In the genomic region with DNA sequence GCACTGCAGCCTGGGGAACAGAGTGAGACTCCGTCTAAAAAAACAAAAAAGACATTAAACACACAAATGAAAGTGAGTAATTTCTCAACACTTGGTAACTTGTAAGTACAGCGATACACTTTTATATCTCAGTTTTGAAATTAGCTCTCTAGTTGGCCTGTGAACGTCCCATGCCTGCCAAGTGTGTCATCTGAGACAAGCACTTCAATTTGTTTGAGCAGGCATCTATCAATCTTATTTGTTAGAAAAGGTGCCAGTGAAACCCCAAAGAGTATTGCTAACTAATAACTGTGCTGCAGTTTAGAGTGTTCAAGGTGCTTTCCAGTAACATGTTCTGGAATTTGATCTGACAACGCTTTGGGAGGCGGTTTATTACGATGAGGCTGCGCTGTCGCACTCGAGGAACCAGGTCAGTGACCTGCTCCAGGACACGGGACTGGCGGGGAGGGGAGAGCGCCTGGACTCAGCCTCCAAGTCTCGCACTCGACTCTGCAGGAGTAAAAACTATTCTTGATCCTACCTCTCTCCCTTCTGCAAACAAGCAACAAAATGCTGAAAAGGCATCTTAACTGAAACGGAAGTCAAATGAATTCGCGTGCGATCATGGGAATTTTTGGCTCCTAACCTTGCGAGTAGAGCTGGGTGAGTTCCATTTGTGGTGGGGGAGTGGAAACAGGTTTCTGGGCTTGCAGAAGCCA, we compare ENCODE assay signal across 8 cellular contexts. TPM values are rescaled to one million over a fixed set of nuclear protein-coding genes. Genes with fewer than 3 reads are reported as not detected.
DNase-seq lines count a peak whose midpoint lies in the region; ATAC-seq, FAIRE-seq and TF ChIP-seq lines count a peak whose summit lies in the region.

No MANE protein-coding gene starts in this region.

- peak overlapping the region; percentile 83 for H3K4me3 Mint-ChIP-seq in stimulated activated effector memory CD8-positive, alpha-beta T cell treated with anti-CD3 and anti-CD28 coated beads, Interleukin-12 subunit alpha, Interleukin-12 subunit beta, amount 100 ng/mL, for 72 hours

- peaks cover 16% of the 10 kb centered on the region for H3K36me3 Mint-ChIP-seq in stimulated activated effector memory CD8-positive, alpha-beta T cell treated with anti-CD3 and anti-CD28 coated beads, Interleukin-12 subunit alpha, Interleukin-12 subunit beta, amount 100 ng/mL, for 72 hours

- H3K27ac ChIP-seq in A673 (ENCODE audit: low read depth, low read length, poor library complexity, severe bottlenecking): peak overlapping the region; percentile 71
- H3K27ac ChIP-seq in colonic mucosa: peak overlapping the region; percentile 89
- H3K27ac ChIP-seq in liver (ENCODE audit: low read depth in 1 of 2, low read length in 2 of 2): peak overlapping the region; percentile 74 to 81

- TF ChIP-seq CTCF in A673 (conservative IDR thresholded peaks at IDR 0.05; ENCODE audit: low read depth, low read length) (no peak), colonic mucosa (IDR thresholded peaks at IDR 0.05) (no peak), liver (IDR thresholded peaks at IDR 0.05; ENCODE audit: low read depth, low read length, missing input control) (no peak)

- WGBS in liver: 6% methylated on average over 19 of the region's 19 CpGs

- intact Hi-C loops in A673 (cut with micrococcal nuclease; ENCODE audit: unreplicated experiment): loop anchor here (5.0 to 10.0 kb wide), 4 partner anchors 188 to 280 kb away; no protein-coding TSS in a partner anchor
- intact Hi-C loops in colonic mucosa (cut with DNase I): no loop called here

- H3K9me3 ChIP-seq in A673 (ENCODE audit: low read depth, low read length, poor library complexity, severe bottlenecking) (no peaks in the 10 kb centered on the region), colonic mucosa (no peaks in the 10 kb centered on the region), liver (ENCODE audit: control insufficient read depth in 4 of 4, low read length in 3 of 4) (no peaks in the 10 kb centered on the region)

- in situ Hi-C loops in G401 (cut with HindIII; ENCODE audit: low sequenced_read_pairs): no loop called here

- H3K4me1 ChIP-seq in A673 (ENCODE audit: insufficient read depth, low read length, poor library complexity, severe bottlenecking): peaks cover 18% of the 10 kb centered on the region
- peaks cover 4% of the 10 kb centered on the region for H3K4me1 ChIP-seq in colonic mucosa
- peaks cover 2 to 23% (median 22%) of the 10 kb centered on the region in 4 donors for H3K4me1 ChIP-seq in liver (ENCODE audit: control insufficient read depth in 4 of 4, insufficient read depth in 4 of 4, low read length in 3 of 4)

- peaks cover 20% of the 10 kb centered on the region for H3K4me1 Mint-ChIP-seq in stimulated activated effector memory CD8-positive, alpha-beta T cell treated with anti-CD3 and anti-CD28 coated beads, Interleukin-12 subunit alpha, Interleukin-12 subunit beta, amount 100 ng/mL, for 72 hours

- DNase-seq in A673 (ENCODE audit: low spot score) (peak; percentile 70), GM18507 (ENCODE audit: extremely low spot score, insufficient read length, low read depth) (no peak), RCC 7860 (ENCODE audit: low spot score) (peak; percentile 21), colonic mucosa (peak; percentile 76), G401 (ENCODE audit: low spot score) (no peak)
- DNase-seq in stimulated activated effector memory CD8-positive, alpha-beta T cell treated with anti-CD3 and anti-CD28 coated beads, Interleukin-12 subunit alpha, Interleukin-12 subunit beta, amount 100 ng/mL, for 72 hours (ENCODE audit: low spot score in 2 of 2): peak; percentile 7 to 58

- H3K9ac ChIP-seq in colonic mucosa (ENCODE audit: low read depth in 2 of 2, low read length in 2 of 2) (peak overlapping the region; percentile 79 to 98), liver (ENCODE audit: low read depth in 1 of 2, low read length in 2 of 2) (peak overlapping the region; percentile 13 to 82)

- FAIRE-seq in GM18507 (lab: Jason Lieb, UNC): peak; percentile 5
- no peak for FAIRE-seq in RCC 7860 (lab: Jason Lieb, UNC)

- peak; percentile 11 for ATAC-seq in stimulated activated effector memory CD8-positive, alpha-beta T cell treated with anti-CD3 and anti-CD28 coated beads, Interleukin-12 subunit alpha, Interleukin-12 subunit beta, amount 100 ng/mL, for 72 hours
- no peak for ATAC-seq in GM19035 (IDR thresholded peaks at IDR 0.05; ENCODE audit: unreplicated experiment)

- H3K27me3 ChIP-seq in A673 (replicated peaks; ENCODE audit: insufficient read depth, low read depth, low read length, poor library complexity) (no peaks in the 10 kb centered on the region), colonic mucosa (no peaks in the 10 kb centered on the region), liver (ENCODE audit: control insufficient read depth in 4 of 4, insufficient read depth in 4 of 4, low read length in 3 of 4) (no peaks in the 10 kb centered on the region)

- no peaks in the 10 kb centered on the region for H3K9me3 Mint-ChIP-seq in stimulated activated effector memory CD8-positive, alpha-beta T cell treated with anti-CD3 and anti-CD28 coated beads, Interleukin-12 subunit alpha, Interleukin-12 subunit beta, amount 100 ng/mL, for 72 hours

- H3K36me3 ChIP-seq in A673 (ENCODE audit: insufficient read depth, low read length, poor library complexity, severe bottlenecking) (peaks cover 3% of the 10 kb centered on the region), colonic mucosa (no peaks in the 10 kb centered on the region), liver (ENCODE audit: control insufficient read depth in 4 of 4, insufficient read depth in 3 of 4, low read depth in 1 of 4, low read length in 3 of 4) (no peaks in the 10 kb centered on the region)

- BruUV-seq in A673 (replicated peaks; lab: Mats Ljungman, UMichigan): TSS peak; percentile 63

- peak overlapping the region; percentile 81 for H3K4me3 ChIP-seq in A673 (ENCODE audit: low read depth, low read length, poor library complexity, severe bottlenecking)
- peak overlapping the region; percentile 85 for H3K4me3 ChIP-seq in colonic mucosa
- peak overlapping the region; percentile 68 to 99 (median 81) for H3K4me3 ChIP-seq in liver (ENCODE audit: low read depth in 1 of 3, low read length in 3 of 3)

- H3K27ac Mint-ChIP-seq in stimulated activated effector memory CD8-positive, alpha-beta T cell treated with anti-CD3 and anti-CD28 coated beads, Interleukin-12 subunit alpha, Interleukin-12 subunit beta, amount 100 ng/mL, for 72 hours: peak overlapping the region; percentile 93

- CTCF ChIA-PET in A673 (lab: Charles Lee): no interaction called here

- TF ChIP-seq RAD21 in liver (IDR thresholded peaks at IDR 0.05): peak; percentile 30 to 55

- POLR2A ChIA-PET in A673 (lab: Charles Lee; ENCODE audit: low non-redundant PET): no interaction called here

TF ChIP-seq in liver, 16 proteins besides CTCF, POLR2A, EP300 and RAD21 (continues in another document):
- no peak for TF ChIP-seq EGR1 (IDR thresholded peaks at IDR 0.05; ENCODE audit: low read depth in 2 of 2)
- no peak for TF ChIP-seq TAF1 (conservative IDR thresholded peaks at IDR 0.05)
- TF ChIP-seq FOXA2 (IDR thresholded peaks at IDR 0.05): no peak
- peak; percentile 25 to 68 for TF ChIP-seq HNF4A (conservative IDR thresholded peaks at IDR 0.05)
- TF ChIP-seq ATF3 (IDR thresholded peaks at IDR 0.05): no peak
- TF ChIP-seq, protein P1, sequence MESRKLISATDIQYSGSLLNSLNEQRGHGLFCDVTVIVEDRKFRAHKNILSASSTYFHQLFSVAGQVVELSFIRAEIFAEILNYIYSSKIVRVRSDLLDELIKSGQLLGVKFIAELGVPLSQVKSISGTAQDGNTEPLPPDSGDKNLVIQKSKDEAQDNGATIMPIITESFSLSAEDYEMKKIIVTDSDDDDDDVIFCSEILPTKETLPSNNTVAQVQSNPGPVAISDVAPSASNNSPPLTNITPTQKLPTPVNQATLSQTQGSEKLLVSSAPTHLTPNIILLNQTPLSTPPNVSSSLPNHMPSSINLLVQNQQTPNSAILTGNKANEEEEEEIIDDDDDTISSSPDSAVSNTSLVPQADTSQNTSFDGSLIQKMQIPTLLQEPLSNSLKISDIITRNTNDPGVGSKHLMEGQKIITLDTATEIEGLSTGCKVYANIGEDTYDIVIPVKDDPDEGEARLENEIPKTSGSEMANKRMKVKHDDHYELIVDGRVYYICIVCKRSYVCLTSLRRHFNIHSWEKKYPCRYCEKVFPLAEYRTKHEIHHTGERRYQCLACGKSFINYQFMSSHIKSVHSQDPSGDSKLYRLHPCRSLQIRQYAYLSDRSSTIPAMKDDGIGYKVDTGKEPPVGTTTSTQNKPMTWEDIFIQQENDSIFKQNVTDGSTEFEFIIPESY (IDR thresholded peaks at IDR 0.05): no peak
- TF ChIP-seq FOXA1 (IDR thresholded peaks at IDR 0.05): no peak
- TF ChIP-seq HNF4G (IDR thresholded peaks at IDR 0.05): no peak
- TF ChIP-seq YY1 (IDR thresholded peaks at IDR 0.05): peak; percentile 55
- TF ChIP-seq NR2F2 (IDR thresholded peaks at IDR 0.05): peak; percentile 39
- TF ChIP-seq RXRA (IDR thresholded peaks at IDR 0.05): peak; percentile 93 to 94

RNA-seq across cellular contexts. Expression of gene SPIN1, which starts 1.1 kb away (rescaled TPM):
- total RNA-seq in A673 (2021): 157 and 164 TPM in 2 replicates
- 10 to 100 TPM; 51.4 to 68.0 TPM for total RNA-seq in colonic mucosa
- 10 to 100 TPM; 27.4 to 30.3 TPM for total RNA-seq in liver
- polyA plus RNA-seq in liver: 1 to 10 TPM; 9.0 to 9.9 TPM
- total RNA-seq in G401 (2014; rRNA removed; shearing (Covaris generic)): 63.9 and 84.5 TPM in 2 replicates

Comparison
In these comparisons a context has a peak if more than half of its experiments do, and no peak if none do; other contexts are left out.
1. DNase-seq: peak in A673 (single experiment), RCC 7860 (single experiment), colonic mucosa (single experiment) and stimulated activated effector memory CD8-positive, alpha-beta T cell treated with anti-CD3 and anti-CD28 coated beads, Interleukin-12 subunit alpha, Interleukin-12 subunit beta, amount 100 ng/mL, for 72 hours (2 of 2); none in GM18507 (single experiment) and G401 (single experiment).
2. Peak in every context shown above with its lines, with median percentiles within 50 percentile points of each other: H3K27ac ChIP-seq and H3K4me3 ChIP-seq.